8 cellular contexts compared by ENCODE assay signal in the genomic region with DNA sequence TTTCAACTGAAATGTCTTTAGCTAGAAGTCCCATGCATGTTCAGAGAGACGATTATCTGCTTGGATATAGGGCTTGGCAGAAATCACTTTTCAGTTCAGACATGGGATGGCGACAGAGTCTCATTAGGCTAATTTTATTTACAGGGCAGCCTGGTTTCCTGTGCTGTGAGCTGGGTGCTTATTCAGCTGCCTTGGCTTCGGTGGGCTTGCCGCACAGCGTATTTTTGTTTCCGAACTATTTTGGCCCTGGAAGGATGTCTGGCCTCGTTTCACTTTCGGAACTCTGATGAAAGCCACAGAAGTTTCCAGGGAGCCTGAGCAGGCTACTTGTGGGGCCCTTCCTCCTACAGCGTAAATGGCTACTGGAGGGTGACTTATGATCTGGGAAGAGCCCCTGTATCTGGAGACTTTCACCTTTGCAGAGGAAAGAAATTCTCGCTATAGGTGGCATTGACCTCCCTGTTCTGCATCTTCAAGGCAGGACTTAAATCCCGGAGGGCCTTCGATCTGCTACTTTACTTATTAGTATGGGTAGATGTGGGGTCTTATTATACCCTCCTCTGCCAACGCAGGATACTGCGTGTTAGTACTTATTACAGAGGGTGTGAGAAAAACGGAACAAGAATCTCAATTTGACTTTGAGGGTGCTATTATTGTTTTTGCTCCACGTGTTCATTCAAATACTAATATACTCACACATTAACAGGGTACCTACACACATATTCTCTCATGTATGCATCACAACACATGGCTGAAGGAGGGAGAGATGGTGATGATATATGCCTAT.
DNase-seq lines count a peak whose midpoint lies in the region; ATAC-seq and TF ChIP-seq lines count a peak whose summit lies in the region.

No MANE protein-coding gene starts in this region.

- peak overlapping the region in 1 of 5 donors; percentile 7 for H3K4me3 Mint-ChIP-seq in immature natural killer cell

- H3K27ac Mint-ChIP-seq in immature natural killer cell: no peak overlapping the region

- peak overlapping the region; percentile 83 for H3K4me2 ChIP-seq in smooth muscle cell

- peaks cover 0 to 6% of the 10 kb centered on the region in 2 donors for H3K4me1 Mint-ChIP-seq in immature natural killer cell

- H3K9me3 Mint-ChIP-seq in immature natural killer cell: peaks cover 0 to 7% (median 4%) of the 10 kb centered on the region in 6 donors

- peak overlapping the region; percentile 46 for H3K9ac ChIP-seq in smooth muscle cell (ENCODE audit: low read depth)

- H4K20me1 ChIP-seq in smooth muscle cell (ENCODE audit: low read depth): no peaks in the 10 kb centered on the region

- no peak overlapping the region for H3K27ac ChIP-seq in body of pancreas
- peak overlapping the region; percentile 82 for H3K27ac ChIP-seq in smooth muscle cell (ENCODE audit: low read depth)

- H3K4me3 ChIP-seq in body of pancreas: no peak overlapping the region
- peak overlapping the region; percentile 33 for H3K4me3 ChIP-seq in smooth muscle cell

- peaks cover 14% of the 10 kb centered on the region for H3F3A ChIP-seq in smooth muscle cell (ENCODE audit: low read depth)

- no peaks in the 10 kb centered on the region for H3K79me2 ChIP-seq in smooth muscle cell (ENCODE audit: low read depth)

- peak in 4 of 7 experiments; percentile 5 to 25 (median 18) for TF ChIP-seq CTCF in body of pancreas (IDR thresholded peaks at IDR 0.05)
- peak; percentile 52 for TF ChIP-seq CTCF in smooth muscle cell (IDR thresholded peaks at IDR 0.05; ENCODE audit: borderline replicate concordance, insufficient read depth, poor library complexity, severe bottlenecking)

- ATAC-seq in GM18498 (IDR thresholded peaks at IDR 0.05; ENCODE audit: unreplicated experiment) (peak; percentile 87), HG02678 (IDR thresholded peaks at IDR 0.05; ENCODE audit: unreplicated experiment) (peak; percentile 85), body of pancreas (peak; percentile 47)

- H3K27me3 ChIP-seq in body of pancreas (no peaks in the 10 kb centered on the region), smooth muscle cell (ENCODE audit: low read depth) (no peaks in the 10 kb centered on the region)

- in situ Hi-C loops in ACHN (cut with HindIII; ENCODE audit: low pct_ligation_motif_present, low pct_unique_long_range_greater_than_20kb, low sequenced_read_pairs): no loop called here

- H3K9me3 ChIP-seq in body of pancreas (no peaks in the 10 kb centered on the region), smooth muscle cell (replicated peaks; ENCODE audit: low read depth) (no peaks in the 10 kb centered on the region)

- peaks cover 0 to 4% (median 0%) of the 10 kb centered on the region in 3 donors for H3K27me3 Mint-ChIP-seq in immature natural killer cell (ENCODE audit: low read depth in 3 of 3)

- peak overlapping the region; percentile 45 for H2AFZ ChIP-seq in smooth muscle cell (ENCODE audit: low read depth)

- H3K36me3 ChIP-seq in body of pancreas (replicated peaks in 1 of 2; ENCODE audit: insufficient read depth in 1 of 2, low read depth in 2 of 2) (no peaks in the 10 kb centered on the region), smooth muscle cell (ENCODE audit: low read depth) (no peaks in the 10 kb centered on the region)

- intact Hi-C loops in body of pancreas (cut with DNase I): no loop called here

- H3K36me3 Mint-ChIP-seq in immature natural killer cell: no peaks in the 10 kb centered on the region

- WGBS in body of pancreas, 2 donors: 54 to 64% methylated on average over 16 of the region's 16 CpGs
- WGBS in smooth muscle cell (ENCODE audit: low lambda C conversion rate): 44% methylated on average over 16 of the region's 16 CpGs

- TF ChIP-seq POLR2A in body of pancreas (IDR thresholded peaks at IDR 0.05): no peak

- DNase-seq in ACHN (peak; percentile 81), NCI-H524 (lab: John Stamatoyannopoulos, UW) (peak; percentile 14 to 71), body of pancreas (peak in 3 of 4 donors; percentile 13 to 38 (median 15)), immature natural killer cell (peak in 2 of 3 donors; percentile 1 to 2), smooth muscle cell (lab: John Stamatoyannopoulos, UW; ENCODE audit: unreplicated experiment) (no peak), NCI-H510A treated with DMSO at 0.1 percent for 48 hours (lab: John Stamatoyannopoulos, UW) (no peak)

- no peaks in the 10 kb centered on the region for H3K4me1 ChIP-seq in body of pancreas
- H3K4me1 ChIP-seq in smooth muscle cell (ENCODE audit: low read depth): peaks cover 30% of the 10 kb centered on the region

Comparison
In these comparisons a context has a peak if more than half of its experiments do, and no peak if none do; other contexts are left out.
1. DNase-seq: peak in ACHN (single experiment), NCI-H524 (2 of 2), body of pancreas (3 of 4) and immature natural killer cell (2 of 3); none in smooth muscle cell (single experiment) and NCI-H510A treated with DMSO at 0.1 percent for 48 hours (single experiment).
2. Peak in every context shown above with its lines, with median percentiles within 50 percentile points of each other: ATAC-seq.